15 cellular contexts compared by ENCODE assay signal in the genomic region with DNA sequence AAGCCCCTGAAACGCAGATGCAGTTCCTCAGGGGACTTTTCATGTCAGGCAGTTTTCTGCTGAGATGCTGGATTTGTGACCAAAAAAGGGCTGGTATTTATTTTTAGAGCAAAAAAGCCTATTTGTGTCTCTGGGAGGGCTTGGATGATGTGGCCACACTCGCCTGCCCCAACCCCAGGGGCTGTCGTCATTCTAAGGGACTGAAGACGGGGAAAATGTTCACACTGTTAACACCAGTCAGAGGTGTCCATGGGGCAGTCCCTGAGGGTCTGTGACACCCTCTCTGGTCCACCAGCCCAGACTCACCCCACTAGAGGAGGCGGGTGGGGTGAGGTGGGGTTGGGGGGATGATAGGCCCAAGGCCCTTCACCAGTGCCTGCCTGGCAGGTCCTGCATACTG. TPM values are rescaled to one million over a fixed set of nuclear protein-coding genes. Genes with fewer than 3 reads are reported as not detected.
DNase-seq lines count a peak whose midpoint lies in the region; ATAC-seq and TF ChIP-seq lines count a peak whose summit lies in the region.
"Had no signal": no experiment of that assay in that cellular context is flagged by ENCODE, and none has a peak within 500 bp of the region (broad histone marks: within the 10 kb centered on the region; RNA-seq: fewer than 3 reads in every experiment).

No MANE protein-coding gene starts in this region.

- in situ Hi-C loops in IMR-90 (cut with MboI; ENCODE audit: low sequenced_read_pairs): no loop called here

- peak overlapping the region; percentile 88 to 92 for H4K8ac ChIP-seq in IMR-90 (ENCODE audit: low read depth in 2 of 2, low read length in 2 of 2)
- no peak overlapping the region for H4K8ac ChIP-seq in mesenchymal stem cell (ENCODE audit: low read length)

- H3K4me3 ChIP-seq in IMR-90 (ENCODE audit: insufficient read depth, low read depth, low read length) (no peak overlapping the region), mesenchymal stem cell (ENCODE audit: insufficient read depth in 1 of 2, low read depth in 1 of 2, low read length in 2 of 2) (no peak overlapping the region), stomach smooth muscle (ENCODE audit: low read length in 2 of 2) (no peak overlapping the region)

- H2BK120ac ChIP-seq in IMR-90 (ENCODE audit: low read depth, low read length) (peak overlapping the region; percentile 96), mesenchymal stem cell (ENCODE audit: low read depth, low read length) (no peak overlapping the region)

- dilution Hi-C loops in IMR-90 (cut with HindIII; ENCODE audit: low sequenced_read_pairs, unreplicated experiment): no loop called here

- no peak for TF ChIP-seq POLR2A in IMR-90 (IDR thresholded peaks at IDR 0.05; ENCODE audit: low read depth, low read length)

- H3K18ac ChIP-seq in IMR-90 (ENCODE audit: low read depth, low read length) (peak overlapping the region; percentile 38), mesenchymal stem cell (ENCODE audit: low read depth in 1 of 2, low read length in 2 of 2) (no peak overlapping the region)

- BruUV-seq in IMR-90 (replicated peaks; lab: Mats Ljungman, UMichigan): no TSS peak

- POLR2A ChIA-PET in IMR-90 (lab: Charles Lee; ENCODE audit: unreplicated experiment): no interaction called here

- no CpG with 5 or more reads among the region's 5 CpGs for WGBS in IMR-90 (ENCODE audit: extremely low coverage in 2 of 2, insufficient read length in 1 of 2), 2 experiments
- 76% methylated on average over 5 of the region's 5 CpGs for WGBS in mesenchymal stem cell

- peak overlapping the region; percentile 77 for H2AK9ac ChIP-seq in IMR-90 (replicated peaks; ENCODE audit: low read depth, low read length, poor library complexity)

- H3K79me1 ChIP-seq in IMR-90 (ENCODE audit: low read depth in 1 of 2, low read length in 2 of 2): peaks cover 36 to 92% of the 10 kb centered on the region in 2 experiments
- peaks cover 44% of the 10 kb centered on the region for H3K79me1 ChIP-seq in mesenchymal stem cell (replicated peaks; ENCODE audit: low read length, poor library complexity, severe bottlenecking)

- H4K5ac ChIP-seq in IMR-90 (ENCODE audit: low read depth, low read length): peak overlapping the region; percentile 38; the same call in 1 of the 2 replicates

- no peak overlapping the region for H2BK12ac ChIP-seq in mesenchymal stem cell (ENCODE audit: low read length in 2 of 2)

- H3K4me1 ChIP-seq in IMR-90 (ENCODE audit: control insufficient read depth, insufficient read depth, low read length) (peaks cover 50% of the 10 kb centered on the region), mesenchymal stem cell (ENCODE audit: control insufficient read depth, insufficient read depth, low read depth, low read length) (peaks cover 70% of the 10 kb centered on the region), stomach smooth muscle (ENCODE audit: control insufficient read depth, insufficient read depth, low read length) (peaks cover 75% of the 10 kb centered on the region)

- H2BK20ac ChIP-seq in IMR-90 (ENCODE audit: low read depth, low read length): peak overlapping the region; percentile 93

- no peak overlapping the region for H2AFZ ChIP-seq in IMR-90 (replicated peaks; ENCODE audit: low read length, poor library complexity)
- no peak overlapping the region for H2AFZ ChIP-seq in mesenchymal stem cell (ENCODE audit: low read depth, low read length)

- H3K23ac ChIP-seq in IMR-90 (ENCODE audit: low read depth, low read length) (peak overlapping the region; percentile 97), mesenchymal stem cell (ENCODE audit: low read length in 2 of 2) (no peak overlapping the region)

- no peak overlapping the region for H3K4me2 ChIP-seq in IMR-90 (ENCODE audit: low read depth, low read length)
- H3K4me2 ChIP-seq in mesenchymal stem cell (ENCODE audit: low read length, poor library complexity, severe bottlenecking): no peak overlapping the region
- H3K4me2 ChIP-seq: KMS-11 had no signal

- DNase-seq in IMR-90: peak; percentile 36
- no peak for DNase-seq in caudate nucleus (lab: John Stamatoyannopoulos, UW)
- DNase-seq in mesenchymal stem cell: no peak
- DNase-seq in germinal center (ENCODE audit: low spot score): no peak
- no peak for DNase-seq in GM10266 (ENCODE audit: extremely low spot score)
- DNase-seq: activated CD4-positive, CD25-positive, alpha-beta regulatory T cell; CD4-positive, CD25-positive, alpha-beta regulatory T cell; HCEC 1CT; NCI-H446; SHP77 treated with DMSO at 0.1 percent for 48 hours had no signal

- peak overlapping the region; percentile 97 for H4K91ac ChIP-seq in IMR-90 (ENCODE audit: insufficient read depth, low read depth, low read length)
- H4K91ac ChIP-seq in mesenchymal stem cell (ENCODE audit: low read length): no peak overlapping the region

- H3K56ac ChIP-seq in IMR-90 (ENCODE audit: extremely low read depth, insufficient read depth, low read length): peak overlapping the region; percentile 92

- peaks cover 37% of the 10 kb centered on the region for H3K9me1 ChIP-seq in IMR-90 (ENCODE audit: insufficient read depth, low read length)

- TF ChIP-seq CTCF in IMR-90 (conservative IDR thresholded peaks at IDR 0.05; ENCODE audit: low read depth, low read length) (no peak), GM10266 (IDR thresholded peaks at IDR 0.05; ENCODE audit: control insufficient read depth, insufficient read depth, low read depth, missing control alignments) (no peak)

- peak overlapping the region; percentile 66; the same call in 1 of the 2 replicates for H3K9ac ChIP-seq in IMR-90 (ENCODE audit: low read depth, low read length)
- peak overlapping the region; percentile 67 for H3K9ac ChIP-seq in mesenchymal stem cell (ENCODE audit: low read length)
- no peak overlapping the region for H3K9ac ChIP-seq in stomach smooth muscle (ENCODE audit: low read length in 2 of 2)
- H3K9ac ChIP-seq: KMS-11 had no signal

- H3K27me3 ChIP-seq in IMR-90 (ENCODE audit: control insufficient read depth, insufficient read depth, low read length) (no peaks in the 10 kb centered on the region), mesenchymal stem cell (ENCODE audit: control insufficient read depth in 1 of 2, insufficient read depth in 1 of 2, low read length in 2 of 2) (no peaks in the 10 kb centered on the region), stomach smooth muscle (ENCODE audit: control insufficient read depth in 1 of 2, insufficient read depth in 2 of 2, low read length in 2 of 2) (no peaks in the 10 kb centered on the region)

- H3K27ac ChIP-seq in IMR-90 (ENCODE audit: insufficient read depth, low read length) (peak overlapping the region; percentile 78), caudate nucleus (ENCODE audit: low read depth, low read length) (peak overlapping the region; percentile 82), mesenchymal stem cell (ENCODE audit: low read length, poor library complexity, severe bottlenecking) (peak overlapping the region; percentile 89), stomach smooth muscle (ENCODE audit: low read length) (peak overlapping the region; percentile 82)
- H3K27ac ChIP-seq: KMS-11 had no signal

- H2AK5ac ChIP-seq in IMR-90 (ENCODE audit: low read depth, low read length) (peak overlapping the region; percentile 97), mesenchymal stem cell (ENCODE audit: low read length, severe bottlenecking) (peak overlapping the region; percentile 5)

- intact Hi-C loops in IMR-90 (cut with micrococcal nuclease): no loop called here

- H3K9me3 ChIP-seq in IMR-90 (ENCODE audit: control insufficient read depth, insufficient read depth, low read length): no peaks in the 10 kb centered on the region
- no peaks in the 10 kb centered on the region for H3K9me3 ChIP-seq in mesenchymal stem cell (ENCODE audit: control insufficient read depth, low read length)
- no peaks in the 10 kb centered on the region for H3K9me3 ChIP-seq in stomach smooth muscle (ENCODE audit: control insufficient read depth in 2 of 2, low read length in 2 of 2)

- peaks cover 69% of the 10 kb centered on the region for H4K20me1 ChIP-seq in IMR-90 (ENCODE audit: insufficient read depth, low read length)

- H3K4ac ChIP-seq in IMR-90 (ENCODE audit: low read depth, low read length) (peak overlapping the region; percentile 98), mesenchymal stem cell (ENCODE audit: low read depth in 1 of 2, low read length in 2 of 2) (no peak overlapping the region)

- H2BK15ac ChIP-seq in IMR-90 (ENCODE audit: low read depth, low read length): peak overlapping the region; percentile 90; the same call in 2 of the 3 replicates
- H2BK15ac ChIP-seq in mesenchymal stem cell (ENCODE audit: low read depth, poor library complexity, severe bottlenecking): no peak overlapping the region

- TF ChIP-seq RAD21 in IMR-90 (IDR thresholded peaks at IDR 0.05; ENCODE audit: low read length): no peak

- peak overlapping the region; percentile 99 for H3K14ac ChIP-seq in IMR-90 (replicated peaks; ENCODE audit: low read depth, low read length)
- H3K14ac ChIP-seq in mesenchymal stem cell (ENCODE audit: low read length in 2 of 2): no peak overlapping the region

- H2BK5ac ChIP-seq in IMR-90 (ENCODE audit: low read depth, low read length, poor library complexity, severe bottlenecking) (peak overlapping the region; percentile 91), mesenchymal stem cell (ENCODE audit: low read depth, low read length, poor library complexity, severe bottlenecking) (no peak overlapping the region)

- no peak for ATAC-seq in IMR-90 (ENCODE audit: low read depth)
- ATAC-seq in HG03159 (IDR thresholded peaks at IDR 0.05; ENCODE audit: unreplicated experiment): no peak
- ATAC-seq in HG03442 (IDR thresholded peaks at IDR 0.05; ENCODE audit: unreplicated experiment): no peak

- peaks cover 50% of the 10 kb centered on the region for H3K36me3 ChIP-seq in IMR-90 (ENCODE audit: control insufficient read depth, insufficient read depth, low read length)
- peaks cover 59 to 71% of the 10 kb centered on the region in 2 experiments for H3K36me3 ChIP-seq in mesenchymal stem cell (ENCODE audit: control insufficient read depth in 1 of 2, insufficient read depth in 2 of 2, low read depth in 1 of 2, low read length in 2 of 2)
- peaks cover 37 to 39% of the 10 kb centered on the region in 2 donors for H3K36me3 ChIP-seq in stomach smooth muscle (ENCODE audit: control insufficient read depth in 2 of 2, insufficient read depth in 2 of 2, low read length in 2 of 2)

- CTCF ChIA-PET in IMR-90 (lab: Yijun Ruan, JAX): no interaction called here

TF ChIP-seq in IMR-90, 13 proteins besides CTCF, POLR2A, EP300 and RAD21 (continues in another document):
- TF ChIP-seq MXI1 (IDR thresholded peaks at IDR 0.05; ENCODE audit: borderline replicate concordance, low read depth, low read length): no peak

RNA-seq across cellular contexts. Expression of a gene that starts 15.9 kb away (rescaled TPM):
- 0.18 TPM in 1 of 2 replicates, not detected in the other for total RNA-seq in IMR-90 (2012; rRNA removed)
- 0.12 and 0.16 TPM in 2 replicates for polyA plus RNA-seq in IMR-90 (2012; rRNA removed)
- 0.08 and 0.09 TPM in 2 replicates for polyA plus RNA-seq in IMR-90 (2012; cell fraction: cytosol; rRNA removed)
- 0.78 and 1.2 TPM in 2 replicates for polyA plus RNA-seq in IMR-90 (2012; cell fraction: nucleus; rRNA removed; ENCODE audit: low replicate concordance)
- 0.01 TPM for polyA plus RNA-seq in mesenchymal stem cell (2013, experiment 1 of 2)
- polyA plus RNA-seq in mesenchymal stem cell (2013, experiment 2 of 2): not detected
- total RNA-seq: activated T-helper 1 cell treated with anti-CD3 and anti-CD28 coated beads, Interleukin-12 subunit alpha, Interleukin-12 subunit beta, Interleukin-2, Interleukin-4 antibody, amounts not matched to agents 30 ng/mL and 10 ng/mL and 1 ng/mL, durations not matched to agents 14 hours and 24 hours and 36 hours had no signal
- polyA plus RNA-seq: CD4-positive, CD25-positive, alpha-beta regulatory T cell had no signal

RNA-seq across cellular contexts. Expression of a gene that starts 47.3 kb away (rescaled TPM):
- total RNA-seq in IMR-90 (2012; rRNA removed): 5.9 and 7.2 TPM in 2 replicates
- polyA plus RNA-seq in IMR-90 (2012; rRNA removed): 25.1 and 29.6 TPM in 2 replicates
- 17.9 and 34.4 TPM in 2 replicates for polyA plus RNA-seq in IMR-90 (2012; cell fraction: cytosol; rRNA removed)
- polyA plus RNA-seq in IMR-90 (2012; cell fraction: nucleus; rRNA removed; ENCODE audit: low replicate concordance): 19.2 and 47.3 TPM in 2 replicates
- 30.2 TPM for polyA plus RNA-seq in mesenchymal stem cell (2013, experiment 1 of 2)
- polyA plus RNA-seq in mesenchymal stem cell (2013, experiment 2 of 2): 28.8 TPM
- total RNA-seq: activated T-helper 1 cell treated with anti-CD3 and anti-CD28 coated beads, Interleukin-12 subunit alpha, Interleukin-12 subunit beta, Interleukin-2, Interleukin-4 antibody, amounts not matched to agents 30 ng/mL and 10 ng/mL and 1 ng/mL, durations not matched to agents 14 hours and 24 hours and 36 hours; CD4-positive, CD25-positive, alpha-beta regulatory T cell had no signal
- polyA plus RNA-seq: CD4-positive, CD25-positive, alpha-beta regulatory T cell had no signal

Comparison
In these comparisons a context has a peak if more than half of its experiments do, and no peak if none do; other contexts are left out.
1. H3K9ac ChIP-seq: peak in IMR-90 (single experiment) and mesenchymal stem cell (single experiment); none in stomach smooth muscle (0 of 2).
2. Peak in every context shown above with its lines, with median percentiles within 50 percentile points of each other: H3K27ac ChIP-seq.